ENCODE assay signal across 9 cellular contexts in the genomic region with DNA sequence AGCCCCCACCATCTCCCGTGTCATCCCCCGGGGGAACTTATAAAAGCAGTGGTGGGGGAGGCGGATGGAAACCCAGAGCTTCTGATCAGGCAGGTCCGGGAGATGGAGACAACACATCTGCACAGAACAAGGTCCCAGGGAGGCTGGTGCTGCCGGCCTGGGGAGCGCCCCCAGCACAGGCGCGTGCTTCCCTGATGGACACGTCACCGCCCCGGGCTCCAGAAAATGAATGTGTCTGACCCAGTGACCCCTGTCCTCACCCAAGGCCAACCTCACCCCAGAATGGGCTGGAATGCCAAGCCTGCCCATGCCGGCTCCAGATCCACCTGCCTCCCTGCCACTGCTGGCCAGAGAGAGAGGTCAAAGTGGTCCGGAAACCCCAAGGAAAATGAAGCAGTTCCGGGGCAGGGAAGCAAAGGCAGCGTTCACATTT. TPM values are rescaled to one million over a fixed set of nuclear protein-coding genes. Genes with fewer than 3 reads are reported as not detected.
DNase-seq lines count a peak whose midpoint lies in the region; ATAC-seq and TF ChIP-seq lines count a peak whose summit lies in the region.
"Had no signal": no experiment of that assay in that cellular context is flagged by ENCODE, and none has a peak within 500 bp of the region (broad histone marks: within the 10 kb centered on the region; RNA-seq: fewer than 3 reads in every experiment).

No MANE protein-coding gene starts in this region.

- TF ChIP-seq CTCF in C4-2B (conservative IDR thresholded peaks at IDR 0.05), result no peak
- no peak for TF ChIP-seq CTCF in mammary epithelial cell (conservative IDR thresholded peaks at IDR 0.05 in 1 of 2, IDR thresholded peaks at IDR 0.05 in 1 of 2; ENCODE audit: extremely low read depth in 1 of 2, insufficient read depth in 1 of 2, low read depth in 1 of 2, low read length in 2 of 2)
- TF ChIP-seq CTCF in osteoblast (IDR thresholded peaks at IDR 0.05; ENCODE audit: extremely low read depth, low read depth, low read length), result no peak

- ATAC-seq in GM19455 (IDR thresholded peaks at IDR 0.05; ENCODE audit: unreplicated experiment), result no peak
- no peak for ATAC-seq in HG02852 (IDR thresholded peaks at IDR 0.05; ENCODE audit: unreplicated experiment)

- BruUV-seq in mammary epithelial cell (replicated peaks; lab: Mats Ljungman, UMichigan), result no TSS peak

- intact Hi-C loops in mammary epithelial cell (cut with micrococcal nuclease), result no loop called here

- H3K79me2 ChIP-seq in mammary epithelial cell (ENCODE audit: insufficient read depth, low read length) (peaks cover 97% of the 10 kb centered on the region), osteoblast (ENCODE audit: insufficient read depth, low read length) (peaks cover 92% of the 10 kb centered on the region)

- peak; percentile 80 for DNase-seq in LHCN-M2 (ENCODE audit: low read depth)
- no peak for DNase-seq in mammary epithelial cell
- DNase-seq in osteoblast (ENCODE audit: insufficient read length, low spot score, missing footprints), result peak; percentile 75
- no peak for DNase-seq in DMS53 (lab: John Stamatoyannopoulos, UW)
- DNase-seq in HK-2 (ENCODE audit: unreplicated experiment), result no peak
- DNase-seq: NCI-H1417 treated with DMSO at 0.1 percent for 48 hours had no signal

- H2AFZ ChIP-seq in mammary epithelial cell (ENCODE audit: low read depth, low read length) (no peak overlapping the region), osteoblast (ENCODE audit: low read length) (no peak overlapping the region)

- dilution Hi-C loops in mammary epithelial cell (cut with HindIII; ENCODE audit: low sequenced_read_pairs), result no loop called here

- H3K9me3 ChIP-seq in mammary epithelial cell (replicated peaks; ENCODE audit: insufficient read depth, low read length) (no peaks in the 10 kb centered on the region), osteoblast (ENCODE audit: low read depth, low read length) (no peaks in the 10 kb centered on the region)

- peaks cover 11% of the 10 kb centered on the region for H4K20me1 ChIP-seq in mammary epithelial cell (ENCODE audit: insufficient read depth, low read length)
- H4K20me1 ChIP-seq in osteoblast (ENCODE audit: insufficient read depth, low read length), result peaks cover 24% of the 10 kb centered on the region

- H3K36me3 ChIP-seq in mammary epithelial cell (ENCODE audit: insufficient read depth, low read length) (peaks cover 21% of the 10 kb centered on the region), osteoblast (ENCODE audit: insufficient read depth, low read length) (peaks cover 28% of the 10 kb centered on the region)

- H3K4me3 ChIP-seq in mammary epithelial cell (replicated peaks in 1 of 3; ENCODE audit: insufficient read depth in 1 of 3, low read depth in 2 of 3, low read length in 3 of 3), result no peak overlapping the region
- no peak overlapping the region for H3K4me3 ChIP-seq in osteoblast (ENCODE audit: insufficient read depth, low read length)

- no peaks in the 10 kb centered on the region for H3K27me3 ChIP-seq in mammary epithelial cell (ENCODE audit: insufficient read depth, low read length)
- no peaks in the 10 kb centered on the region for H3K27me3 ChIP-seq in osteoblast (ENCODE audit: insufficient read depth, low read length)

- H3K4me1 ChIP-seq in mammary epithelial cell (ENCODE audit: insufficient read depth, low read length) (peaks cover 77% of the 10 kb centered on the region), osteoblast (ENCODE audit: insufficient read depth, low read length) (peaks cover 69% of the 10 kb centered on the region)

- H3K4me2 ChIP-seq in mammary epithelial cell (ENCODE audit: insufficient read depth, low read depth, low read length) (peak overlapping the region; percentile 5), osteoblast (ENCODE audit: insufficient read depth, low read length) (peak overlapping the region; percentile 45)

- no peak overlapping the region for H3K9ac ChIP-seq in mammary epithelial cell (ENCODE audit: insufficient read depth, low read length)

- CTCF ChIA-PET in mammary epithelial cell (lab: Charles Lee; ENCODE audit: low non-redundant PET), result no interaction called here

- in situ Hi-C loops in mammary epithelial cell (cut with MboI; ENCODE audit: low sequenced_read_pairs in 2 of 2), result no loop called here

- 84% methylated on average over 8 of the region's 15 CpGs for WGBS in mammary epithelial cell (ENCODE audit: low coverage, missing lambda C conversion rate)

- H3K27ac ChIP-seq in C4-2B, result peak overlapping the region; percentile 80
- no peak overlapping the region for H3K27ac ChIP-seq in mammary epithelial cell (ENCODE audit: insufficient read depth, low read depth, low read length)
- peak overlapping the region; percentile 98 for H3K27ac ChIP-seq in osteoblast (ENCODE audit: low read depth, low read length)

RNA-seq across cellular contexts. Expression of gene SLC7A5, which starts 12.5 kb away (rescaled TPM):
- total RNA-seq in LHCN-M2 (2014; rRNA removed) (21.9 and 24.5 TPM in 2 replicates), mammary epithelial cell (1,000 to 10,000 TPM; 1,822 to 2,475 TPM), osteoblast (60.4 and 90.8 TPM in 2 replicates)
- polyA plus RNA-seq in LHCN-M2 (2012), result 248 TPM
- polyA plus RNA-seq in mammary epithelial cell, result 680 TPM
- 936 TPM for polyA minus RNA-seq in mammary epithelial cell

Comparison
In these comparisons a context has a peak if more than half of its experiments do, and no peak if none do; other contexts are left out.
1. DNase-seq: peak in LHCN-M2 (single experiment) and osteoblast (single experiment); none in mammary epithelial cell (single experiment), DMS53 (single experiment) and HK-2 (single experiment).
2. RNA of gene SLC7A5, which starts 12.5 kb away (total RNA-seq): 1,822 to 2,475 TPM in mammary epithelial cell; 60.4 to 90.8 TPM in osteoblast and 21.9 to 24.5 TPM in LHCN-M2; every median in the first group is over 10 times any median in the second.